Comparison of ENCODE assay signal across 23 cellular contexts in the genomic region with DNA sequence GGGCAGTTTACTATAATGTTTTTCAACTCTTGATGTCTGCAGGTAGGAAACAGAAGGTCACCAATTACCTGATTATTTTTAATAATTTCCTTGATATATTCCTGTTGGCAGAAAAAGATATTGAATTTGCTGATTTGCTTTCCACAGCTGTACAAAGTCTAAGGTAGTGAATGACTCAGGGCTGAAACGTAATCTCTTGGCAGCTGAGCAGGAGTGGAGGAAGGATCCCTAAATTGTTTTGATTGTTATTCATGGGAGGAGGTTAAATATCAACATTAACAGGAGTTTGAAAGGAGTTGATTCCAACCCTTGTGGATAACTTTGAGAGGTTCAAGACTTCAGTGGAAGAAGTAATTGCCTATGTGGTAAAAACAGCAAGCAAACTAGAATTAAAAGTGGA.
DNase-seq lines count a peak whose midpoint lies in the region; ATAC-seq and TF ChIP-seq lines count a peak whose summit lies in the region.
"Had no signal": no experiment of that assay in that cellular context is flagged by ENCODE, and none has a peak within 500 bp of the region (broad histone marks: within the 10 kb centered on the region; RNA-seq: fewer than 3 reads in every experiment).

No MANE protein-coding gene starts in this region.

- no peak overlapping the region for H3K4me3 ChIP-seq in adipocyte (ENCODE audit: low read length)
- H3K4me3 ChIP-seq: transverse colon had no signal

- H3K9me3 Mint-ChIP-seq in effector memory CD8-positive, alpha-beta T cell = peaks cover 0 to 5% of the 10 kb centered on the region in 2 donors
- H3K9me3 Mint-ChIP-seq: T-helper 1 cell treated with Interleukin-12 subunit alpha and Interleukin-12 subunit beta and Interleukin-4 antibody, amounts not matched to agents 30 μg/mL and 1 μg/mL, for 36 hours had no signal

- DNase-seq in DMS 273 (lab: John Stamatoyannopoulos, UW; ENCODE audit: unreplicated experiment) = peak; percentile 17
- no peak for DNase-seq in DMS 273 treated with DMSO at 0.1 percent for 48 hours (lab: John Stamatoyannopoulos, UW)
- peak; percentile 44 for DNase-seq in adipocyte (ENCODE audit: low read depth)
- DNase-seq in foreskin keratinocyte = peak; percentile 9 to 34
- no peak for DNase-seq in effector memory CD8-positive, alpha-beta T cell
- DNase-seq in sciatic nerve (ENCODE audit: low spot score) = no peak
- no peak for DNase-seq in activated CD4-positive, alpha-beta T cell treated with anti-CD3 and anti-CD28 coated beads, Interleukin-2, amount 50 U/mL, for 48 hours
- DNase-seq: activated CD4-positive, CD25-positive, alpha-beta regulatory T cell treated with anti-CD3 and anti-CD28 coated beads, Interleukin-2, amount 50 U/mL, for 72 hours; activated CD8-positive, alpha-beta memory T cell treated with anti-CD3 and anti-CD28 coated beads, Interleukin-2, amount 50 U/mL, for 4 hours; activated naive CD4-positive, alpha-beta T cell treated with anti-CD3 and anti-CD28 coated beads for 36 hours; GF-D8; GOT3; KBM-7; left ventricle myocardium superior; naive thymus-derived CD8-positive, alpha-beta T cell; NCI-H82; stimulated activated CD4-positive, alpha-beta T cell treated with anti-CD3 and anti-CD28 coated beads, Interleukin-4, amount 100 ng/mL, for 1 hour; transverse colon had no signal

- H3K27ac Mint-ChIP-seq in effector memory CD8-positive, alpha-beta T cell = no peak overlapping the region
- H3K27ac Mint-ChIP-seq: activated naive CD4-positive, alpha-beta T cell treated with anti-CD3 and anti-CD28 coated beads for 36 hours; naive thymus-derived CD8-positive, alpha-beta T cell; T-helper 1 cell treated with Interleukin-12 subunit alpha and Interleukin-12 subunit beta and Interleukin-4 antibody, amounts not matched to agents 30 μg/mL and 1 μg/mL, for 36 hours had no signal

- no peak overlapping the region for H3K4me3 Mint-ChIP-seq in effector memory CD8-positive, alpha-beta T cell
- H3K4me3 Mint-ChIP-seq: activated naive CD4-positive, alpha-beta T cell treated with anti-CD3 and anti-CD28 coated beads for 36 hours; central memory CD8-positive, alpha-beta T cell; naive thymus-derived CD8-positive, alpha-beta T cell; T-helper 1 cell treated with Interleukin-12 subunit alpha and Interleukin-12 subunit beta and Interleukin-4 antibody, amounts not matched to agents 30 μg/mL and 1 μg/mL, for 36 hours had no signal

- H3K27me3 ChIP-seq in adipocyte (replicated peaks; ENCODE audit: control insufficient read depth, insufficient read depth, low read length) (no peaks in the 10 kb centered on the region), foreskin keratinocyte (no peaks in the 10 kb centered on the region)
- H3K27me3 ChIP-seq: transverse colon had no signal

- no peaks in the 10 kb centered on the region for H3K4me1 Mint-ChIP-seq in effector memory CD8-positive, alpha-beta T cell (ENCODE audit: low read depth in 2 of 2)
- H3K4me1 Mint-ChIP-seq: central memory CD8-positive, alpha-beta T cell; naive thymus-derived CD8-positive, alpha-beta T cell had no signal

- no peak overlapping the region for H3K9ac ChIP-seq in adipocyte (ENCODE audit: low read length)

- no peaks in the 10 kb centered on the region for H3K36me3 Mint-ChIP-seq in effector memory CD8-positive, alpha-beta T cell (ENCODE audit: insufficient read depth)
- H3K36me3 Mint-ChIP-seq: naive thymus-derived CD8-positive, alpha-beta T cell had no signal

- no peaks in the 10 kb centered on the region for H3K9me3 ChIP-seq in adipocyte (ENCODE audit: control insufficient read depth, low read length)
- H3K9me3 ChIP-seq: transverse colon had no signal

- no peaks in the 10 kb centered on the region for H3K36me3 ChIP-seq in adipocyte (ENCODE audit: control insufficient read depth, insufficient read depth, low read length, severe bottlenecking)
- H3K36me3 ChIP-seq: transverse colon had no signal

- intact Hi-C loops in sciatic nerve (cut with DNase I) = no loop called here

- no peak for TF ChIP-seq CTCF in foreskin keratinocyte (conservative IDR thresholded peaks at IDR 0.05)

- ATAC-seq in foreskin keratinocyte (peak; percentile 54), sciatic nerve (no peak), GM21515 (IDR thresholded peaks at IDR 0.05; ENCODE audit: unreplicated experiment) (no peak)
- ATAC-seq in effector memory CD8-positive, alpha-beta T cell (replicated peaks) = no peak
- ATAC-seq: left ventricle myocardium superior; naive thymus-derived CD8-positive, alpha-beta T cell had no signal

- no peaks in the 10 kb centered on the region for H3K4me1 ChIP-seq in adipocyte (ENCODE audit: control insufficient read depth, insufficient read depth, low read length)
- H3K4me1 ChIP-seq in foreskin keratinocyte = no peaks in the 10 kb centered on the region
- H3K4me1 ChIP-seq: transverse colon had no signal

- H3K27ac ChIP-seq in foreskin keratinocyte = no peak overlapping the region
- H3K27ac ChIP-seq: 22Rv1, C4-2B, transverse colon had no signal

- no peaks in the 10 kb centered on the region for H3K27me3 Mint-ChIP-seq in effector memory CD8-positive, alpha-beta T cell
- H3K27me3 Mint-ChIP-seq: central memory CD8-positive, alpha-beta T cell had no signal

Comparison
In these comparisons a context has a peak if more than half of its experiments do, and no peak if none do; other contexts are left out.
1. DNase-seq: peak in DMS 273 (single experiment), adipocyte (single experiment) and foreskin keratinocyte (2 of 2); none in DMS 273 treated with DMSO at 0.1 percent for 48 hours (single experiment), effector memory CD8-positive, alpha-beta T cell (0 of 3), sciatic nerve (single experiment) and activated CD4-positive, alpha-beta T cell treated with anti-CD3 and anti-CD28 coated beads, Interleukin-2, amount 50 U/mL, for 48 hours (0 of 2).